Comparison of ENCODE assay signal across 7 cellular contexts in genomic region chr3:141485578-141486415, GRCh38. TPM values are rescaled to one million over a fixed set of nuclear protein-coding genes. Genes with fewer than 3 reads are reported as not detected.
DNase-seq lines count a peak whose midpoint lies in the region; ATAC-seq and TF ChIP-seq lines count a peak whose summit lies in the region.

No MANE protein-coding gene starts in this region.

- H3K4me3 Mint-ChIP-seq in memory B cell = peak overlapping the region; percentile 89

- H3K36me3 ChIP-seq in HAP-1 (replicated peaks) (no peaks in the 10 kb centered on the region), Peyer's patch (no peaks in the 10 kb centered on the region), colonic mucosa (no peaks in the 10 kb centered on the region), vagina (no peaks in the 10 kb centered on the region)

- TF ChIP-seq CTCF in Peyer's patch (IDR thresholded peaks at IDR 0.05) (peak in 1 of 6 experiments; percentile 1), colonic mucosa (IDR thresholded peaks at IDR 0.05) (no peak), vagina (IDR thresholded peaks at IDR 0.05) (no peak)

- H3K4me1 Mint-ChIP-seq in memory B cell = peaks cover 35% of the 10 kb centered on the region

- no peak for ATAC-seq in memory B cell (ENCODE audit: low read depth)
- no peak for ATAC-seq in GM18909 (IDR thresholded peaks at IDR 0.05; ENCODE audit: poor library complexity, unreplicated experiment)

- no peak for TF ChIP-seq POLR2A in Peyer's patch (IDR thresholded peaks at IDR 0.05)
- TF ChIP-seq POLR2A in vagina (IDR thresholded peaks at IDR 0.05) = no peak

- H3K9me3 ChIP-seq in HAP-1 (no peaks in the 10 kb centered on the region), Peyer's patch (no peaks in the 10 kb centered on the region), colonic mucosa (no peaks in the 10 kb centered on the region), vagina (no peaks in the 10 kb centered on the region)

- H3K36me3 Mint-ChIP-seq in memory B cell = peaks cover 4% of the 10 kb centered on the region

- H3K9me3 Mint-ChIP-seq in memory B cell = no peaks in the 10 kb centered on the region

- intact Hi-C loops in colonic mucosa (cut with DNase I) = loop anchor here (5.0 kb wide), 1 partner anchor 62 kb away; no protein-coding TSS in a partner anchor
- intact Hi-C loops in vagina (cut with DNase I) = no loop called here

- H3K27ac ChIP-seq in Peyer's patch (peak overlapping the region; percentile 32 to 100 (median 98)), colonic mucosa (peak overlapping the region; percentile 89), vagina (peak overlapping the region; percentile 97)

- DNase-seq in HAP-1 (ENCODE audit: low spot score in 2 of 2) = no peak
- DNase-seq in Peyer's patch = peak; percentile 29 to 57 (median 54)
- DNase-seq in colonic mucosa = peak; percentile 64
- no peak for DNase-seq in memory B cell (ENCODE audit: low spot score in 2 of 2)
- DNase-seq in vagina (ENCODE audit: extremely low spot score in 2 of 2) = no peak
- DNase-seq in nucleus accumbens (lab: John Stamatoyannopoulos, UW) = no peak

- H3K27me3 ChIP-seq in HAP-1 (ENCODE audit: low read depth) (no peaks in the 10 kb centered on the region), Peyer's patch (no peaks in the 10 kb centered on the region), colonic mucosa (no peaks in the 10 kb centered on the region), vagina (no peaks in the 10 kb centered on the region)

- H3K27me3 Mint-ChIP-seq in memory B cell = no peaks in the 10 kb centered on the region

- peak overlapping the region; percentile 75 for H3K4me3 ChIP-seq in HAP-1
- peak overlapping the region in 3 of 4 donors; percentile 80 to 97 (median 92) for H3K4me3 ChIP-seq in Peyer's patch
- H3K4me3 ChIP-seq in colonic mucosa = peak overlapping the region; percentile 41
- H3K4me3 ChIP-seq in vagina = peak overlapping the region in 1 of 2 donors; percentile 81

- in situ Hi-C loops in HAP-1 (cut with MboI; ENCODE audit: low sequenced_read_pairs) = no loop called here

- peaks cover 11% of the 10 kb centered on the region for H3K4me1 ChIP-seq in HAP-1
- peaks cover 0 to 26% (median 3%) of the 10 kb centered on the region in 4 donors for H3K4me1 ChIP-seq in Peyer's patch
- H3K4me1 ChIP-seq in colonic mucosa = no peaks in the 10 kb centered on the region
- H3K4me1 ChIP-seq in vagina = peaks cover 20% of the 10 kb centered on the region

- H3K9ac ChIP-seq in colonic mucosa (ENCODE audit: low read depth in 2 of 2, low read length in 2 of 2) = peak overlapping the region in 1 of 2 donors; percentile 81

- H3K27ac Mint-ChIP-seq in memory B cell = peak overlapping the region; percentile 92

RNA-seq across cellular contexts. Expression of gene RASA2, which starts 1.0 kb away (rescaled TPM):
- total RNA-seq in Peyer's patch (10 to 100 TPM; 22.3 to 43.7 (median 33.6) TPM), colonic mucosa (10 to 100 TPM; 12.0 to 18.3 TPM), vagina (18.4 TPM)

Comparison
In these comparisons a context has a peak if more than half of its experiments do, and no peak if none do; other contexts are left out.
1. DNase-seq: peak in Peyer's patch (3 of 3) and colonic mucosa (single experiment); none in HAP-1 (0 of 2), memory B cell (0 of 2), vagina (0 of 2) and nucleus accumbens (0 of 56).
2. Peak in every context shown above with its lines, with median percentiles within 50 percentile points of each other: H3K27ac ChIP-seq.